In genomic region chr2:160388464-160389263, GRCh38 we compare ENCODE assay signal across 8 cellular contexts.
DNase-seq lines count a peak whose midpoint lies in the region; ATAC-seq and TF ChIP-seq lines count a peak whose summit lies in the region.

No MANE protein-coding gene starts in this region.

- H3K36me3 ChIP-seq in CD4-positive, alpha-beta memory T cell (ENCODE audit: insufficient read depth, low read length) = no peaks in the 10 kb centered on the region
- H3K36me3 ChIP-seq in MM.1S (replicated peaks; ENCODE audit: insufficient read depth, low read length) (no peaks in the 10 kb centered on the region), stomach smooth muscle (ENCODE audit: control insufficient read depth in 2 of 2, insufficient read depth in 2 of 2, low read length in 2 of 2) (no peaks in the 10 kb centered on the region)

- peaks cover 4 to 7% of the 10 kb centered on the region in 2 donors for H3K36me3 Mint-ChIP-seq in CD4-positive, alpha-beta memory T cell
- H3K36me3 Mint-ChIP-seq in activated naive CD4-positive, alpha-beta T cell treated with anti-CD3 and anti-CD28 coated beads, Interleukin-2, amount 50 U/mL, for 24 hours = peaks cover 3% of the 10 kb centered on the region

- ATAC-seq in GM19395 (IDR thresholded peaks at IDR 0.05; ENCODE audit: unreplicated experiment) = no peak

- no peak overlapping the region for H3K4me3 ChIP-seq in CD4-positive, alpha-beta memory T cell (ENCODE audit: low read length in 2 of 2)
- H3K4me3 ChIP-seq in MM.1S (ENCODE audit: low read length) (no peak overlapping the region), stomach smooth muscle (ENCODE audit: low read length in 2 of 2) (peak overlapping the region in 1 of 2 donors; percentile 15)

- H3K4me3 Mint-ChIP-seq in CD4-positive, alpha-beta memory T cell = peak overlapping the region; percentile 38 to 89 (median 78)
- peak overlapping the region; percentile 63 for H3K4me3 Mint-ChIP-seq in activated naive CD4-positive, alpha-beta T cell treated with anti-CD3 and anti-CD28 coated beads, Interleukin-2, amount 50 U/mL, for 24 hours

- no peaks in the 10 kb centered on the region for H3K9me3 ChIP-seq in CD4-positive, alpha-beta memory T cell (ENCODE audit: control insufficient read depth in 1 of 2, low read length in 2 of 2)
- H3K9me3 ChIP-seq in MM.1S (replicated peaks; ENCODE audit: insufficient read depth, low read length) = no peaks in the 10 kb centered on the region
- no peaks in the 10 kb centered on the region for H3K9me3 ChIP-seq in stomach smooth muscle (ENCODE audit: control insufficient read depth in 2 of 2, low read length in 2 of 2)

- H3K9me2 ChIP-seq in MM.1S (replicated peaks; ENCODE audit: insufficient read depth, low read length) = no peaks in the 10 kb centered on the region

- no peak overlapping the region for H3K27ac ChIP-seq in CD4-positive, alpha-beta memory T cell (ENCODE audit: low read depth, low read length)
- H3K27ac ChIP-seq in MM.1S (ENCODE audit: low read length) = no peak overlapping the region
- peak overlapping the region; percentile 79 for H3K27ac ChIP-seq in stomach smooth muscle (ENCODE audit: low read length)

- peaks cover 4% of the 10 kb centered on the region; the same call in 1 of the 2 replicates for H4K20me1 ChIP-seq in MM.1S (ENCODE audit: insufficient read depth, low read length)

- H3K4me1 Mint-ChIP-seq in CD4-positive, alpha-beta memory T cell = peaks cover 62 to 95% (median 77%) of the 10 kb centered on the region in 4 donors
- H3K4me1 Mint-ChIP-seq in activated naive CD4-positive, alpha-beta T cell treated with anti-CD3 and anti-CD28 coated beads, Interleukin-2, amount 50 U/mL, for 24 hours = peaks cover 92% of the 10 kb centered on the region

- peak; percentile 34 to 60 (median 34) for DNase-seq in CD4-positive, alpha-beta memory T cell
- DNase-seq in MM.1S (no peak), left kidney (ENCODE audit: low read depth, low spot score) (peak; percentile 72), H4 (ENCODE audit: low spot score) (no peak), NCI-H1092 treated with DMSO at 0.1 percent for 48 hours (lab: John Stamatoyannopoulos, UW) (no peak)

- no peaks in the 10 kb centered on the region for H3F3A ChIP-seq in MM.1S (ENCODE audit: insufficient read depth, low read length)

- POLR2A ChIA-PET in CD4-positive, alpha-beta memory T cell (lab: Charles Lee; ENCODE audit: partially characterized antibody) = interaction anchor here (0.9 to 1.4 kb wide), 5 partner anchors 11 to 26 kb away, joined by 3 to 8 read pairs (median 4); no protein-coding TSS in a partner anchor

- peak overlapping the region; percentile 21; the same call in 1 of the 2 replicates for H3K4me2 ChIP-seq in MM.1S (ENCODE audit: low read depth, low read length)

- H2AFZ ChIP-seq in MM.1S (ENCODE audit: low read length) = no peak overlapping the region

- no peaks in the 10 kb centered on the region for H3K27me3 Mint-ChIP-seq in CD4-positive, alpha-beta memory T cell
- no peaks in the 10 kb centered on the region for H3K27me3 Mint-ChIP-seq in activated naive CD4-positive, alpha-beta T cell treated with anti-CD3 and anti-CD28 coated beads, Interleukin-2, amount 50 U/mL, for 24 hours

- H3K9ac ChIP-seq in MM.1S (ENCODE audit: low read length) = no peak overlapping the region
- peak overlapping the region; percentile 13 to 44 for H3K9ac ChIP-seq in stomach smooth muscle (ENCODE audit: low read length in 2 of 2)

- no peak for TF ChIP-seq CTCF in MM.1S (IDR thresholded peaks at IDR 0.05; ENCODE audit: low read length)

- peaks cover 90% of the 10 kb centered on the region for H3K4me1 ChIP-seq in CD4-positive, alpha-beta memory T cell (ENCODE audit: insufficient read depth, low read length)
- peaks cover 9% of the 10 kb centered on the region for H3K4me1 ChIP-seq in MM.1S (ENCODE audit: low read length)
- H3K4me1 ChIP-seq in stomach smooth muscle (ENCODE audit: control insufficient read depth, insufficient read depth, low read length) = peaks cover 37% of the 10 kb centered on the region

- intact Hi-C loops in CD4-positive, alpha-beta memory T cell (cut with micrococcal nuclease) = loop anchor here (2.0 kb wide), 1 partner anchor 40 kb away; no protein-coding TSS in a partner anchor

- H3K79me2 ChIP-seq in MM.1S (ENCODE audit: low read length) = peaks cover 60% of the 10 kb centered on the region

- peak overlapping the region in 6 of 7 donors; percentile 52 to 91 (median 80) for H3K27ac Mint-ChIP-seq in CD4-positive, alpha-beta memory T cell
- peak overlapping the region; percentile 83 for H3K27ac Mint-ChIP-seq in activated naive CD4-positive, alpha-beta T cell treated with anti-CD3 and anti-CD28 coated beads, Interleukin-2, amount 50 U/mL, for 24 hours

- CTCF ChIA-PET in CD4-positive, alpha-beta memory T cell (lab: Charles Lee; ENCODE audit: partially characterized antibody) = interaction anchor here (1.2 to 3.1 kb wide), 2 partner anchors 40 to 65 kb away, joined by 4 to 14 read pairs; no protein-coding TSS in a partner anchor

- no peaks in the 10 kb centered on the region for H3K27me3 ChIP-seq in CD4-positive, alpha-beta memory T cell (ENCODE audit: insufficient read depth, low read length)
- H3K27me3 ChIP-seq in MM.1S (replicated peaks; ENCODE audit: insufficient read depth, low read length) (no peaks in the 10 kb centered on the region; the same call in 1 of the 2 replicates), stomach smooth muscle (ENCODE audit: control insufficient read depth in 1 of 2, insufficient read depth in 2 of 2, low read length in 2 of 2) (no peaks in the 10 kb centered on the region)

- peaks cover 0 to 3% (median 0%) of the 10 kb centered on the region in 8 donors for H3K9me3 Mint-ChIP-seq in CD4-positive, alpha-beta memory T cell
- no peaks in the 10 kb centered on the region for H3K9me3 Mint-ChIP-seq in activated naive CD4-positive, alpha-beta T cell treated with anti-CD3 and anti-CD28 coated beads, Interleukin-2, amount 50 U/mL, for 24 hours

Comparison
In these comparisons a context has a peak if more than half of its experiments do, and no peak if none do; other contexts are left out.
1. DNase-seq: peak in CD4-positive, alpha-beta memory T cell (5 of 5) and left kidney (single experiment); none in MM.1S (single experiment), H4 (single experiment) and NCI-H1092 treated with DMSO at 0.1 percent for 48 hours (single experiment).